8 cellular contexts compared by ENCODE assay signal in the genomic region with DNA sequence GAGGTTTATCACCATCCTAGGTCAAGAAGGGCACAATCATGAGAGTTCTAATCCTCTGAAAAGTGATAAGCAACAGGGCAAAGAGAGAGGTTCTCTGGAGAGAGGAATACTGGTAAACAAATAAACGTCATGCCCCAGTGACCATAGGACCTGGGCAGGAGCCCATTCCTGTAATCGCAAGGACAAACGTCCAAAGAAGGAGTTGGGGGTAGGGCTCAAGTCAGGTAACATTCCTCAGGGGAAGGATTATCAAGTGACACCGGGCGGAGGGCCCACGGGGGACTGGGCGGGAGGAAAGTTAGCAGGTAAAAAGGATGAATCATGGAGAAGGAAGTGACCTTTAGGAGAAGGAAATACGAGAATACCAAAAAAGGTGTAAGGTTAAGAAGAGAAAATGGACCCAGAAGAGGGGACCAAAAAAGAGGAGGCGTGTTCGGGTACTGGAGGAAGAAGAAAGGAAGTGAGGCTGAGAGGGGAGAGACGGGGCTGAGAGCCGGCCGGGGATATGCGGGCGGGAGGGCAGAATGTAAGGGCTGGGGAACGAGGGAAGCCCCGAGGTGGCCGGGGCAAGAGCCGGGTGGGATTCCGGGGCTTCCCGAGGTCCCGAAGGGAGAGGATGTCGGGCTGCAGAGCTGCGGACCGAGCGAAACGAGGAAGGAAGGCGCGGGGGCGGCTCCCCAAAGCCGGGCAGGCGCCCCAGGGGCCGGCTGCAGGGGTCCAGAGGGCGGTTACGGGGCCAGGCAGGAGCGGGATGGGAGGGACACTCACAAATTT. TPM values are rescaled to one million over a fixed set of nuclear protein-coding genes. Genes with fewer than 3 reads are reported as not detected.
DNase-seq lines count a peak whose midpoint lies in the region; FAIRE-seq and TF ChIP-seq lines count a peak whose summit lies in the region.

No MANE protein-coding gene starts in this region.

- TF ChIP-seq CTCF in GM12875 (IDR thresholded peaks at IDR 0.05; ENCODE audit: borderline replicate concordance, insufficient read depth, low read depth, low read length), result no peak
- no peak for TF ChIP-seq CTCF in H9 (conservative IDR thresholded peaks at IDR 0.05)
- no peak for TF ChIP-seq CTCF in LNCaP clone FGC (IDR thresholded peaks at IDR 0.05; ENCODE audit: control insufficient read depth, extremely low read depth, insufficient read depth)
- TF ChIP-seq CTCF in bronchial epithelial cell (IDR thresholded peaks at IDR 0.05; ENCODE audit: insufficient read depth, low read length, severe bottlenecking), result no peak

- DNase-seq in H9 (peak; percentile 72), LNCaP clone FGC (ENCODE audit: low read depth) (peak; percentile 91), T-helper 9 cell (peak; percentile 37), bronchial epithelial cell (ENCODE audit: low read depth) (peak; percentile 67), kidney tubule cell (ENCODE audit: low spot score) (peak; percentile 90), cerebellar nuclear complex (lab: John Stamatoyannopoulos, UW) (no peak)
- DNase-seq in stimulated activated CD4-positive, alpha-beta T cell treated with anti-CD3 and anti-CD28 coated beads, Interleukin-4, amount 100 ng/mL, for 48 hours (ENCODE audit: low read depth in 2 of 2), result peak; percentile 59 to 60

- no peak overlapping the region for H2BK20ac ChIP-seq in H9 (ENCODE audit: low read depth, low read length, poor library complexity, severe bottlenecking)

- no peak for FAIRE-seq in bronchial epithelial cell (lab: Jason Lieb, UNC)

- H3K27me3 ChIP-seq in H9 (ENCODE audit: insufficient read depth, low read length), result no peaks in the 10 kb centered on the region
- no peaks in the 10 kb centered on the region for H3K27me3 ChIP-seq in bronchial epithelial cell (ENCODE audit: control insufficient read depth, insufficient read depth, low read length)

- peak overlapping the region; percentile 96 to 99 (median 96) for H3K27ac Mint-ChIP-seq in H9

- no peak overlapping the region; the same call in 1 of the 2 replicates for H3K14ac ChIP-seq in H9 (ENCODE audit: insufficient read depth, low read length)

- no peak overlapping the region for H2BK12ac ChIP-seq in H9 (ENCODE audit: insufficient read length, low read depth, low read length)

- H3K4me3 Mint-ChIP-seq in H9, result peak overlapping the region; percentile 91 to 98

- H2BK15ac ChIP-seq in H9 (ENCODE audit: low read depth, low read length), result no peak overlapping the region

- peak overlapping the region; percentile 52 for H3K9ac ChIP-seq in H9 (ENCODE audit: extremely low read depth, insufficient read length, low read length)

- H2AFZ ChIP-seq in H9 (ENCODE audit: low read length), result no peak overlapping the region

- no peak overlapping the region for H2BK120ac ChIP-seq in H9 (ENCODE audit: low read depth, low read length, poor library complexity, severe bottlenecking)

- H3T11ph ChIP-seq in H9 (ENCODE audit: low read length), result no peak overlapping the region

- H3K4me1 ChIP-seq in H9 (ENCODE audit: insufficient read depth, low read length), result peaks cover 2% of the 10 kb centered on the region

- no peaks in the 10 kb centered on the region for H4K20me1 ChIP-seq in H9 (ENCODE audit: control insufficient read depth, insufficient read depth, insufficient read length)

- no peaks in the 10 kb centered on the region for H3K27me3 Mint-ChIP-seq in H9 (ENCODE audit: low read depth)

- no peak overlapping the region for H4K5ac ChIP-seq in H9 (ENCODE audit: insufficient read length, low read depth, low read length)

- peaks cover 0 to 3% of the 10 kb centered on the region in 2 experiments; a peak in 1 of 5 replicates for H3K9me3 Mint-ChIP-seq in H9

- WGBS in H9 (ENCODE audit: extremely low coverage, insufficient read length, low lambda C conversion rate), result no CpG with 5 or more reads among the region's 36 CpGs

- H3K79me2 ChIP-seq in H9 (ENCODE audit: insufficient read depth, low read length), result peaks cover 13% of the 10 kb centered on the region; the same call in 1 of the 2 replicates

- H3K4me1 Mint-ChIP-seq in H9, result peaks cover 38 to 43% of the 10 kb centered on the region in 2 experiments

- H3K36me3 Mint-ChIP-seq in H9 (ENCODE audit: insufficient read depth in 1 of 3, low read depth in 3 of 3), result peaks cover 5 to 28% (median 20%) of the 10 kb centered on the region in 3 experiments; a peak in 5 of 7 replicates

- H3K27ac ChIP-seq in H9 (ENCODE audit: insufficient read length, low read depth, low read length), result no peak overlapping the region

- peak overlapping the region; percentile 86 for H3K4me2 ChIP-seq in H9 (ENCODE audit: insufficient read depth, insufficient read length, low read length)

- H3K79me1 ChIP-seq in H9 (ENCODE audit: insufficient read depth, low read depth, low read length, poor library complexity, severe bottlenecking), result no peaks in the 10 kb centered on the region

- no peak overlapping the region for H3K18ac ChIP-seq in H9 (ENCODE audit: insufficient read length, low read depth, low read length)

- no peak overlapping the region for H3K56ac ChIP-seq in H9 (ENCODE audit: insufficient read length, low read depth, low read length)

- H4K91ac ChIP-seq in H9 (ENCODE audit: insufficient read length, low read depth, low read length), result no peak overlapping the region

- H3K23me2 ChIP-seq in H9 (ENCODE audit: insufficient read length, low read depth, low read length, poor library complexity, severe bottlenecking), result no peaks in the 10 kb centered on the region

- peaks cover 5% of the 10 kb centered on the region for H3K36me3 ChIP-seq in bronchial epithelial cell (ENCODE audit: control insufficient read depth, insufficient read depth, low read length)

- no peak overlapping the region for H3K4ac ChIP-seq in H9 (ENCODE audit: low read depth, low read length)

- no peak overlapping the region for H3K23ac ChIP-seq in H9 (ENCODE audit: insufficient read length, low read depth, low read length)

- no peak overlapping the region for H4K8ac ChIP-seq in H9 (replicated peaks; ENCODE audit: insufficient read length, low read depth, low read length)

- no peaks in the 10 kb centered on the region for H3K9me3 ChIP-seq in H9 (ENCODE audit: control insufficient read depth, low read depth, low read length)

- H2AK5ac ChIP-seq in H9 (ENCODE audit: insufficient read length, low read length), result no peak overlapping the region

- H3K4me3 ChIP-seq in GM12875 (ENCODE audit: low read depth, low read length) (peak overlapping the region; percentile 95), LNCaP clone FGC (ENCODE audit: low read depth, low read length) (peak overlapping the region; percentile 89), bronchial epithelial cell (ENCODE audit: low read depth, low read length) (peak overlapping the region; percentile 86)

- no peak overlapping the region for H2BK5ac ChIP-seq in H9 (ENCODE audit: insufficient read length, low read length)

RNA-seq across cellular contexts. Expression of gene DIAPH1, which starts 0.6 kb away (rescaled TPM):
- total RNA-seq in H9 (2021), result 117 and 123 TPM in 2 replicates
- 48.2 and 57.1 TPM in 2 replicates for total RNA-seq in bronchial epithelial cell

RNA-seq across cellular contexts. Expression of gene HDAC3, which starts 18.4 kb away (rescaled TPM):
- total RNA-seq in H9 (2021), result 98.3 and 98.5 TPM in 2 replicates
- total RNA-seq in bronchial epithelial cell, result 72.7 and 87.1 TPM in 2 replicates

RNA-seq across cellular contexts. Expression of gene RELL2, which starts 18.6 kb away (rescaled TPM):
- total RNA-seq in H9 (2021), result 9.8 and 11.1 TPM in 2 replicates
- 14.2 and 16.6 TPM in 2 replicates for total RNA-seq in bronchial epithelial cell

RNA-seq across cellular contexts. Expression of gene FCHSD1, which starts 33.0 kb away (rescaled TPM):
- total RNA-seq in H9 (2021) (23.1 and 23.4 TPM in 2 replicates), bronchial epithelial cell (14.2 and 17.2 TPM in 2 replicates)

Comparison
In these comparisons a context has a peak if more than half of its experiments do, and no peak if none do; other contexts are left out.
1. DNase-seq: peak in H9 (single experiment), LNCaP clone FGC (single experiment), T-helper 9 cell (single experiment), bronchial epithelial cell (single experiment), kidney tubule cell (single experiment) and stimulated activated CD4-positive, alpha-beta T cell treated with anti-CD3 and anti-CD28 coated beads, Interleukin-4, amount 100 ng/mL, for 48 hours (2 of 2); none in cerebellar nuclear complex (0 of 2).
2. Peak in every context shown above with its lines, with median percentiles within 50 percentile points of each other: H3K4me3 ChIP-seq.